ENCODE assay signal across 21 cellular contexts in the genomic region with DNA sequence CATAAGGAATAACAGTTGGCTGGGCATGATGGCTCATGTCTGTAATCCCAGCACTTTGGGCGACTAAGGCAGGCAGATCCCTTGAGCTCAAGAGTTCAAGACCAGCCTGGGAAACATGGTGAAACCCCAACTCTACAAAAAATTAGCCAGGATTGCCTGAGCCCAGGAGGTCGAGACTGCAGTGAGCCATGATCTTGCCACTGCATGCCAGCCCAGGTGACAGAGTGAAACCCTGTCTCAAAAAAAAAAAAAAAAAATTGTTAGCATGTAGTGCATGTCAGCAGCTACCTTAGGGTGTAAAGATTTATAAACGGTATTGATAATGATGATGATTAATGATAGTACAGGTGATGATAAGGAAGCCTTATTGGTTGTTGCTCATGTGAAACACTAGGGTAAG.
"Had no signal": no experiment of that assay in that cellular context is flagged by ENCODE, and none has a peak within 500 bp of the region (broad histone marks: within the 10 kb centered on the region; RNA-seq: fewer than 3 reads in every experiment).

No MANE protein-coding gene starts in this region.

- H3K27me3 ChIP-seq: ascending aorta, brain microvascular endothelial cell, foreskin keratinocyte, hepatocyte, ovary had no signal

- H3K4me1 ChIP-seq: ascending aorta, foreskin keratinocyte had no signal

- H3K27ac ChIP-seq: ascending aorta, brain microvascular endothelial cell, foreskin keratinocyte, hepatocyte, left ventricle myocardium inferior, ovary, WERI-Rb-1 had no signal

- H3K9me3 ChIP-seq: ascending aorta, ovary had no signal

- H3K79me2 ChIP-seq: hepatocyte had no signal

- ATAC-seq: activated CD8-positive, alpha-beta T cell treated with anti-CD3 and anti-CD28 coated beads, Interleukin-2, amount 10 ng/mL, durations not matched to agents 7 days and 5 days; foreskin keratinocyte; natural killer cell; right cardiac atrium; stimulated activated naive CD8-positive, alpha-beta T cell treated with anti-CD3 and anti-CD28 coated beads, Interleukin-15, Interleukin-2, amounts not matched to agents 100 U/mL and 50 U/mL, for 24 hours had no signal

- H3K36me3 ChIP-seq: ascending aorta, brain microvascular endothelial cell, left ventricle myocardium inferior, ovary, WERI-Rb-1 had no signal

- DNase-seq: activated CD4-positive, alpha-beta T cell treated with anti-CD3 and anti-CD28 coated beads, Interleukin-2, amount 50 U/mL, for 1 hour; activated CD4-positive, CD25-positive, alpha-beta regulatory T cell treated with anti-CD3 and anti-CD28 coated beads, Interleukin-2, amount 50 U/mL, for 72 hours; activated CD8-positive, alpha-beta T cell treated with anti-CD3 and anti-CD28 coated beads, Interleukin-2, amount 10 ng/mL, durations not matched to agents 7 days and 5 days; activated gamma-delta T cell treated with Interleukin-2 at 50 U/mL for 16 hours; activated T-cell treated with anti-CD3 and anti-CD28 coated beads, Interleukin-2, amount 50 U/mL, for 1 hour; brain microvascular endothelial cell; caudate nucleus; effector memory CD4-positive, alpha-beta T cell; foreskin keratinocyte; glutamatergic neuron; kidney glomerular epithelial cell; left ventricle myocardium inferior; natural killer cell; ovary; right cardiac atrium; stimulated activated CD4-positive, alpha-beta T cell treated with anti-CD3 and anti-CD28 coated beads, Interleukin-12 subunit alpha, Interleukin-12 subunit beta, amount 100 ng/mL, for 4 hours; stimulated activated CD4-positive, alpha-beta T cell treated with anti-CD3 and anti-CD28 coated beads, Interleukin-4, amount 100 ng/mL, for 4 hours; stimulated activated naive CD8-positive, alpha-beta T cell treated with anti-CD3 and anti-CD28 coated beads, Interleukin-15, Interleukin-2, amounts not matched to agents 100 U/mL and 50 U/mL, for 24 hours; WERI-Rb-1 had no signal

- H3K4me2 ChIP-seq: hepatocyte had no signal

- H3K4me3 ChIP-seq: ascending aorta, hepatocyte, left ventricle myocardium inferior, ovary had no signal

- H2AFZ ChIP-seq: hepatocyte had no signal
